In the genomic region with DNA sequence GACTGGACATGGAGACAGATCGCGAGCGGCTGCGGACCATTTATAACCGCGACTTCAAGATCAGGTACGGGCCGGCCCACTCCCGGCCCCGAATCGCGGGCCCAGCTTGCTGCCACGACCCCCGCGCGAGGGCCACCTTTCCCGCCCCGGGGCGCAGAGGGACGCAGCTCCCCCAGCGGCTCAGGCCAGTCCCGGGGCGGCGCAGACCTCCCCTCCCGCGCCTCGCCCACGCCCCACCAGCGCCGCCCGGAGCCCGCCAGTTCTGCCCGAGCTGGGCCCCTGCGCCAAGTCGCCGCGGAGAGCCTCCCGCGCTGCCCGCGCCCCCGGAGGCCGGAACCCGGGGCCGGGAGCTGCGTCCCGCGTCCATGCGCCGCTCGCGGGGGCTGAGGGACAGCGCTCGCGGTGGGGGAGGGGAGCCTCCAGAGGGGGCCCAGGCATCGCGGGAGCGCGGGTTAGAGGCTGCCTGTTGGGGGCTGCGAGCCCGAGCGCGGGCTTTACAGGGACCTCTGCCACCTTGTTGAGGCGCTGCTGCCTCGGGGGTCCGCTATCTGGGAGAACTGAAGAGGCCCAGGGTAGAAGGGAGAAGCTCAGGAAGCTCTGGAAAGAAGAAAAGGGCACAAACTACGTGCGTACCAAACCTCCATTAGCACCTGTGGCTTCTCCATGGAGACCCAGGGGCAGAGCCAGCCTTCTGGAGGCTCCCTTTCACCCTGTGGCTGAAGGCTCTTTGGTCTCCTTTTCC, we compare ENCODE assay signal across 1 cellular context.
TF ChIP-seq lines count a peak whose summit lies in the region.

No MANE protein-coding gene starts in this region.

TF ChIP-seq in A549, 52 proteins besides CTCF, POLR2A, EP300 and RAD21 (continued from another document):
- TF ChIP-seq E2F6 (IDR thresholded peaks at IDR 0.05; ENCODE audit: borderline replicate concordance, low read depth), result no peak
- TF ChIP-seq BCL3 (IDR thresholded peaks at IDR 0.05), result no peak
- no peak for TF ChIP-seq FOXS1 (CRISPR knock-in tag; IDR thresholded peaks at IDR 0.05)
- no peak for TF ChIP-seq HOXB13 (CRISPR knock-in tag; IDR thresholded peaks at IDR 0.05; ENCODE audit: low read depth)
- TF ChIP-seq MAX (IDR thresholded peaks at IDR 0.05), result peak; percentile 32
- TF ChIP-seq SMC3 (IDR thresholded peaks at IDR 0.05), result no peak
- no peak for TF ChIP-seq TP53 (CRISPR knock-in tag; IDR thresholded peaks at IDR 0.05)
- TF ChIP-seq POLR2AphosphoS2 (conservative IDR thresholded peaks at IDR 0.05; ENCODE audit: low read length), result no peak
- TF ChIP-seq KDM1A (IDR thresholded peaks at IDR 0.05; ENCODE audit: low read depth), result no peak
- no peak for TF ChIP-seq SREBF2 (IDR thresholded peaks at IDR 0.05)
- TF ChIP-seq, protein P1, sequence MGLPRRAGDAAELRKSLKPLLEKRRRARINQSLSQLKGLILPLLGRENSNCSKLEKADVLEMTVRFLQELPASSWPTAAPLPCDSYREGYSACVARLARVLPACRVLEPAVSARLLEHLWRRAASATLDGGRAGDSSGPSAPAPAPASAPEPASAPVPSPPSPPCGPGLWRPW (IDR thresholded peaks at IDR 0.05), result no peak
- TF ChIP-seq CBX2 (IDR thresholded peaks at IDR 0.05; ENCODE audit: borderline replicate concordance, low read depth), result no peak
- TF ChIP-seq BHLHE40 (IDR thresholded peaks at IDR 0.05; ENCODE audit: low read depth, low read length), result no peak
- TF ChIP-seq PHF8 (IDR thresholded peaks at IDR 0.05; ENCODE audit: borderline replicate concordance, low read depth), result peak; percentile 9; the same call in 1 of the 2 replicates
- 0 out of 5 replicates have a peak, but pooled peaks of 1 of the 2 experiments have one; percentile 6 for TF ChIP-seq JUN (IDR thresholded peaks at IDR 0.05)
